In genomic region chr15:62325597-62325996, GRCh38 we compare ENCODE assay signal across 20 cellular contexts.
DNase-seq lines count a peak whose midpoint lies in the region; ATAC-seq, FAIRE-seq and TF ChIP-seq lines count a peak whose summit lies in the region.
"Had no signal": no experiment of that assay in that cellular context is flagged by ENCODE, and none has a peak within 500 bp of the region (broad histone marks: within the 10 kb centered on the region; RNA-seq: fewer than 3 reads in every experiment).

No MANE protein-coding gene starts in this region.

- FAIRE-seq in urothelium cell line (lab: Jason Lieb, UNC): no peak
- FAIRE-seq: A549, GM12878, H1, HepG2 had no signal

- H3K4me2 ChIP-seq in neural progenitor cell: no peak overlapping the region

- no peak overlapping the region for H3K9ac ChIP-seq in neural progenitor cell

- no peaks in the 10 kb centered on the region for H3F3A ChIP-seq in neural progenitor cell (ENCODE audit: low read depth)

- intact Hi-C loops in left lung (cut with DNase I): no loop called here

- H3K4me1 ChIP-seq in left lung (peaks cover 0 to 13% of the 10 kb centered on the region in 2 donors), neural progenitor cell (peaks cover 4% of the 10 kb centered on the region)

- DNase-seq in NCI-H2227 (lab: John Stamatoyannopoulos, UW; ENCODE audit: unreplicated experiment) (peak; percentile 7), NCI-H2227 treated with DMSO at 0.1 percent for 48 hours (lab: John Stamatoyannopoulos, UW) (no peak), left lung (no peak), neural progenitor cell (ENCODE audit: low spot score) (no peak), kidney tubule cell (ENCODE audit: low spot score) (no peak), urothelium cell line (ENCODE audit: low spot score) (no peak)
- DNase-seq: AML-193; Calu3; CD4-positive, alpha-beta memory T cell; DND-41; EL; H9 had no signal

- H3K27ac Mint-ChIP-seq in neural progenitor cell: no peak overlapping the region
- H3K27ac Mint-ChIP-seq: CD4-positive, alpha-beta memory T cell; IgD-negative memory B cell had no signal

- peaks cover 8% of the 10 kb centered on the region for H3K4me1 Mint-ChIP-seq in neural progenitor cell
- H3K4me1 Mint-ChIP-seq: CD4-positive, alpha-beta memory T cell; IgD-negative memory B cell had no signal

- H3K27me3 Mint-ChIP-seq in neural progenitor cell (ENCODE audit: insufficient read depth, low read depth): peaks cover 3% of the 10 kb centered on the region
- H3K27me3 Mint-ChIP-seq: IgD-negative memory B cell had no signal

- ATAC-seq in left lung (peak; percentile 20), HG02763 (IDR thresholded peaks at IDR 0.05; ENCODE audit: unreplicated experiment) (no peak)
- ATAC-seq: GM12878, HepG2 had no signal

- TF ChIP-seq CTCF in left lung (IDR thresholded peaks at IDR 0.05): no peak
- no peak for TF ChIP-seq CTCF in neural progenitor cell (IDR thresholded peaks at IDR 0.05)

- H3K27ac ChIP-seq in left lung (peak overlapping the region in 1 of 2 donors; percentile 18), neural progenitor cell (no peak overlapping the region)
- H3K27ac ChIP-seq: 22Rv1, A549, C4-2B had no signal

- H3K36me3 Mint-ChIP-seq in neural progenitor cell: no peaks in the 10 kb centered on the region
- H3K36me3 Mint-ChIP-seq: CD4-positive, alpha-beta memory T cell; IgD-negative memory B cell had no signal

- no peaks in the 10 kb centered on the region for H3K9me3 ChIP-seq in left lung
- no peaks in the 10 kb centered on the region for H3K9me3 ChIP-seq in neural progenitor cell (ENCODE audit: low read depth)

- H3K36me3 ChIP-seq in left lung (no peaks in the 10 kb centered on the region), neural progenitor cell (no peaks in the 10 kb centered on the region)

- H3K79me2 ChIP-seq in neural progenitor cell (ENCODE audit: low read depth): no peaks in the 10 kb centered on the region

- no peaks in the 10 kb centered on the region for H3K9me3 Mint-ChIP-seq in neural progenitor cell
- H3K9me3 Mint-ChIP-seq: CD4-positive, alpha-beta memory T cell; H9; IgD-negative memory B cell had no signal

- H3K27me3 ChIP-seq in left lung (peaks cover 0 to 12% of the 10 kb centered on the region in 2 donors), neural progenitor cell (no peaks in the 10 kb centered on the region)

- H3K4me3 ChIP-seq in left lung (no peak overlapping the region), neural progenitor cell (no peak overlapping the region)
- H3K4me3 ChIP-seq: A549, GM12878 had no signal

- peak overlapping the region; percentile 28 for H2AFZ ChIP-seq in neural progenitor cell (replicated peaks)

- H4K20me1 ChIP-seq in neural progenitor cell (ENCODE audit: low read depth): no peaks in the 10 kb centered on the region

- no peak overlapping the region for H3K4me3 Mint-ChIP-seq in neural progenitor cell
- H3K4me3 Mint-ChIP-seq: CD4-positive, alpha-beta memory T cell; H9; IgD-negative memory B cell had no signal
